ENCODE assay signal across 12 cellular contexts in genomic region chr10:122571892-122572291, GRCh38. TPM values are rescaled to one million over a fixed set of nuclear protein-coding genes. Genes with fewer than 3 reads are reported as not detected.
DNase-seq lines count a peak whose midpoint lies in the region; TF ChIP-seq lines count a peak whose summit lies in the region.
"Had no signal": no experiment of that assay in that cellular context is flagged by ENCODE, and none has a peak within 500 bp of the region (broad histone marks: within the 10 kb centered on the region; RNA-seq: fewer than 3 reads in every experiment).

No MANE protein-coding gene starts in this region.

- H3K9me3 Mint-ChIP-seq in chondrocyte (ENCODE audit: low read depth): peaks cover 7% of the 10 kb centered on the region
- no peaks in the 10 kb centered on the region for H3K9me3 Mint-ChIP-seq in activated CD4-positive, alpha-beta T cell treated with anti-CD3 and anti-CD28 coated beads, Interleukin-2, amount 10 ng/mL, durations not matched to agents 24 days and 14 days

- H3K36me3 Mint-ChIP-seq in chondrocyte (ENCODE audit: low read depth): peaks cover 7% of the 10 kb centered on the region
- no peaks in the 10 kb centered on the region for H3K36me3 Mint-ChIP-seq in activated CD4-positive, alpha-beta T cell treated with anti-CD3 and anti-CD28 coated beads, Interleukin-2, amount 10 ng/mL, durations not matched to agents 24 days and 14 days (ENCODE audit: low read depth)

- H3K27me3 Mint-ChIP-seq in chondrocyte (ENCODE audit: low read depth): peaks cover 30% of the 10 kb centered on the region
- peaks cover 1% of the 10 kb centered on the region for H3K27me3 Mint-ChIP-seq in activated CD4-positive, alpha-beta T cell treated with anti-CD3 and anti-CD28 coated beads, Interleukin-2, amount 10 ng/mL, durations not matched to agents 24 days and 14 days

- H3K27ac Mint-ChIP-seq in chondrocyte (ENCODE audit: unreplicated experiment): no peak overlapping the region
- no peak overlapping the region for H3K27ac Mint-ChIP-seq in activated CD4-positive, alpha-beta T cell treated with anti-CD3 and anti-CD28 coated beads, Interleukin-2, amount 10 ng/mL, durations not matched to agents 24 days and 14 days
- H3K27ac Mint-ChIP-seq: GM23338 had no signal

- intact Hi-C loops in posterior vena cava (cut with DNase I): loop anchor here in 1 of 2 donors (10.0 kb wide), 1 partner anchor 117 kb away; the partner anchor contains the start of gene ARMS2
- intact Hi-C loops in activated CD4-positive, alpha-beta T cell treated with anti-CD3 and anti-CD28 coated beads, Interleukin-2, amount 10 ng/mL, durations not matched to agents 24 days and 14 days (cut with micrococcal nuclease): no loop called here

- H3K4me3 Mint-ChIP-seq in chondrocyte (ENCODE audit: unreplicated experiment): no peak overlapping the region
- no peak overlapping the region for H3K4me3 Mint-ChIP-seq in activated CD4-positive, alpha-beta T cell treated with anti-CD3 and anti-CD28 coated beads, Interleukin-2, amount 10 ng/mL, durations not matched to agents 24 days and 14 days
- H3K4me3 Mint-ChIP-seq: CD8-positive, alpha-beta memory T cell; GM23338 had no signal

- H3K4me1 Mint-ChIP-seq in chondrocyte (ENCODE audit: low read depth): no peaks in the 10 kb centered on the region
- H3K4me1 Mint-ChIP-seq in activated CD4-positive, alpha-beta T cell treated with anti-CD3 and anti-CD28 coated beads, Interleukin-2, amount 10 ng/mL, durations not matched to agents 24 days and 14 days: no peaks in the 10 kb centered on the region
- H3K4me1 Mint-ChIP-seq: CD8-positive, alpha-beta memory T cell; GM23338 had no signal

- TF ChIP-seq CTCF in chondrocyte (IDR thresholded peaks at IDR 0.05): no peak

- DNase-seq in chondrocyte (ENCODE audit: low spot score) (peak; percentile 15), inferior parietal cortex (ENCODE audit: extremely low spot score) (peak; percentile 16), posterior vena cava (ENCODE audit: low spot score) (peak; percentile 18), dedifferentiated amniotic fluid mesenchymal stem cell (ENCODE audit: extremely low spot score) (no peak), cerebellar nuclear complex (lab: John Stamatoyannopoulos, UW) (no peak), foreskin melanocyte (no peak)
- DNase-seq in activated CD4-positive, alpha-beta T cell treated with anti-CD3 and anti-CD28 coated beads, Interleukin-2, amount 10 ng/mL, durations not matched to agents 24 days and 14 days: no peak
- DNase-seq: CD8-positive, alpha-beta memory T cell; DMS53; GF-D8 had no signal

RNA-seq across cellular contexts. Expression of gene DMBT1, which starts 11.3 kb away (rescaled TPM):
- total RNA-seq in chondrocyte (0.13 to 0.34 TPM (median 0.17 TPM) in 3 replicates), posterior vena cava (not detected)
- not detected in 2 replicates for total RNA-seq in activated CD4-positive, alpha-beta T cell treated with anti-CD3 and anti-CD28 coated beads, Interleukin-2, amount 10 ng/mL, durations not matched to agents 24 days and 14 days
- total RNA-seq: A673; CD8-positive, alpha-beta memory T cell had no signal

Comparison
In these comparisons a context has a peak if more than half of its experiments do, and no peak if none do; other contexts are left out.
1. DNase-seq: peak in chondrocyte (single experiment), inferior parietal cortex (single experiment) and posterior vena cava (single experiment); none in dedifferentiated amniotic fluid mesenchymal stem cell (single experiment), activated CD4-positive, alpha-beta T cell treated with anti-CD3 and anti-CD28 coated beads, Interleukin-2, amount 10 ng/mL, durations not matched to agents 24 days and 14 days (single experiment), cerebellar nuclear complex (0 of 2) and foreskin melanocyte (single experiment).